In genomic region chr5:16920109-16920816, GRCh38 we compare ENCODE assay signal across 29 cellular contexts. TPM values are rescaled to one million over a fixed set of nuclear protein-coding genes. Genes with fewer than 3 reads are reported as not detected.
"Had no signal": no experiment of that assay in that cellular context is flagged by ENCODE, and none has a peak within 500 bp of the region (broad histone marks: within the 10 kb centered on the region; RNA-seq: fewer than 3 reads in every experiment).

No MANE protein-coding gene starts in this region.

- ATAC-seq: activated CD8-positive, alpha-beta T cell treated with anti-CD3 and anti-CD28 coated beads for 36 hours; activated T-cell treated with anti-CD3 and anti-CD28 coated beads, Interleukin-2, amount 50 U/mL, for 72 hours; activated T-helper 17 cell treated with anti-CD3 and anti-CD28 coated beads, Interleukin-2, amount 50 U/mL, for 72 hours; Panc1 had no signal

- H3K4me3 ChIP-seq: SJCRH30, SK-N-MC had no signal

- DNase-seq: activated CD4-positive, alpha-beta T cell treated with anti-CD3 and anti-CD28 coated beads, Interleukin-2, amount 10 ng/mL, durations not matched to agents 24 days and 14 days; activated CD4-positive, alpha-beta T cell treated with anti-CD3 and anti-CD28 coated beads, Interleukin-2, amount 50 U/mL, for 4 hours; activated CD8-positive, alpha-beta T cell treated with anti-CD3 and anti-CD28 coated beads for 36 hours; activated effector memory CD4-positive, alpha-beta T cell treated with anti-CD3 and anti-CD28 coated beads, Interleukin-2, amount 50 U/mL, for 16 hours; activated naive CD4-positive, alpha-beta T cell; activated naive CD4-positive, alpha-beta T cell treated with anti-CD3 and anti-CD28 coated beads, Interleukin-2, amount 50 U/mL, for 16 hours; activated naive CD8-positive, alpha-beta T cell treated with anti-CD3 and anti-CD28 coated beads for 36 hours; activated T-cell treated with anti-CD3 and anti-CD28 coated beads, Interleukin-2, amount 50 U/mL, for 1 hour; activated T-cell treated with anti-CD3 and anti-CD28 coated beads, Interleukin-2, amount 50 U/mL, for 72 hours; amniotic stem cell; aorta; Kasumi-1; KG1; MM.1S; MV-4-11; NCI-H1092; NCI-H1436 treated with DMSO at 0.1 percent for 48 hours; NCI-H1694 treated with DMSO at 0.1 percent for 48 hours; NCI-H2029; NCI-H345; NCI-H524 treated with DMSO at 0.1 percent for 48 hours; SHP77; SJCRH30; T1000 had no signal

- H3K9me3 ChIP-seq: SJCRH30 had no signal

- H3K27ac ChIP-seq: SJCRH30 had no signal

- FAIRE-seq: TTC549 had no signal

- H3K27me3 ChIP-seq: SJCRH30 had no signal

- H3K36me3 ChIP-seq: SJCRH30 had no signal

RNA-seq across cellular contexts. Expression of gene MYO10, which starts 15.8 kb away (rescaled TPM):
- total RNA-seq: T-helper 1 cell treated with Interleukin-12 subunit alpha and Interleukin-12 subunit beta and Interleukin-4 antibody, amounts not matched to agents 30 ng/mL and 1 ng/mL, for 36 hours had no signal
